9 cellular contexts compared by ENCODE assay signal in the genomic region with DNA sequence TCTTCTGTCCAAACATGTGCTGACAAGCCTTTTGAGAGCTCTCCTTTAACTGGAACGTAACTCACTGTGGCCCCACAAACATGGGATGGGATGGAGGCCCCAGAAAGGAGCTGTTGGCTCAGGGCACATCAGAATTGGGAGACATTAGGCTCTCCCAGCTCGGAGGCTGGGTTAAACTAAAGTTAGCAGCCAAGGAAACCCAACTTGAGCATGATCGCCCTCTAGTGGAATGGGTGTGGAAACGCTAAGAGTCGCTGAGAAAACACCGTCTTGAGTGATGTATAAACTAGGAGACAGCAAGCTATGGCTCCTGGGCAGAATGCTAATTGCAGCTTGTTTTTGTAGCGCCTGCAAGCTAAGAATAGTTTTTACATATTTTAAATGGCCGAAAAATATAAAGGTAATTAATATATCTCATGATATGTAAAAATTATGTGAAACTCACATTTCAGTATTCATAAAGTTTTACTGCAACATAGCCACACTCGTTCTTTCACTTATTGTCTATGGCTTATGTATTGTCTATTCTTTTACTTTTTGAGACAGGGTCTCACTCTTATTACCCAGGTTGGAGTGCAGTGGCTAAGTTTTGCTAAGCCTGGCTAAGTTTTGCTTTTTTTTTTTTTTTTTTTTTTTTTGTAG.
DNase-seq lines count a peak whose midpoint lies in the region; ATAC-seq, FAIRE-seq and TF ChIP-seq lines count a peak whose summit lies in the region.
"Had no signal": no experiment of that assay in that cellular context is flagged by ENCODE, and none has a peak within 500 bp of the region (broad histone marks: within the 10 kb centered on the region; RNA-seq: fewer than 3 reads in every experiment).

No MANE protein-coding gene starts in this region.

- no peaks in the 10 kb centered on the region for H3K36me3 Mint-ChIP-seq in T-helper 2 cell treated with Interferon-gamma antibody and Interleukin-4, amounts not matched to agents 5 μg/mL and 100 μg/mL, for 36 hours (ENCODE audit: low read depth)

- H3K27ac Mint-ChIP-seq in T-helper 2 cell treated with Interferon-gamma antibody and Interleukin-4, amounts not matched to agents 5 μg/mL and 100 μg/mL, for 36 hours, result no peak overlapping the region
- H3K27ac Mint-ChIP-seq: T-helper 1 cell treated with Interleukin-12 subunit alpha and Interleukin-12 subunit beta and Interleukin-4 antibody, amounts not matched to agents 30 μg/mL and 1 μg/mL, for 36 hours had no signal

- H3K27me3 ChIP-seq in bronchial epithelial cell (ENCODE audit: control insufficient read depth, insufficient read depth, low read length) (no peaks in the 10 kb centered on the region), kidney epithelial cell (ENCODE audit: control insufficient read depth, insufficient read depth, low read length) (no peaks in the 10 kb centered on the region)

- no peaks in the 10 kb centered on the region for H3K4me1 Mint-ChIP-seq in T-helper 2 cell treated with Interferon-gamma antibody and Interleukin-4, amounts not matched to agents 5 μg/mL and 100 μg/mL, for 36 hours (ENCODE audit: low read depth)

- peaks cover 1% of the 10 kb centered on the region for H3K36me3 ChIP-seq in bronchial epithelial cell (ENCODE audit: control insufficient read depth, insufficient read depth, low read length)
- H3K36me3 ChIP-seq in kidney epithelial cell (ENCODE audit: control insufficient read depth, insufficient read depth, low read length), result no peaks in the 10 kb centered on the region

- no peak overlapping the region for H3K4me3 Mint-ChIP-seq in T-helper 2 cell treated with Interferon-gamma antibody and Interleukin-4, amounts not matched to agents 5 μg/mL and 100 μg/mL, for 36 hours
- H3K4me3 Mint-ChIP-seq: T-helper 1 cell treated with Interleukin-12 subunit alpha and Interleukin-12 subunit beta and Interleukin-4 antibody, amounts not matched to agents 30 μg/mL and 1 μg/mL, for 36 hours had no signal

- FAIRE-seq in bronchial epithelial cell (lab: Jason Lieb, UNC), result no peak

- H3K27me3 Mint-ChIP-seq in T-helper 2 cell treated with Interferon-gamma antibody and Interleukin-4, amounts not matched to agents 5 μg/mL and 100 μg/mL, for 36 hours (ENCODE audit: low read depth), result no peaks in the 10 kb centered on the region

- ATAC-seq in GM21723 (IDR thresholded peaks at IDR 0.05; ENCODE audit: unreplicated experiment) (peak; percentile 72), GM21447 (IDR thresholded peaks at IDR 0.05; ENCODE audit: unreplicated experiment) (no peak)

- DNase-seq in CMK (ENCODE audit: low read depth) (peak; percentile 37), NCI-H187 treated with DMSO at 0.1 percent for 48 hours (lab: John Stamatoyannopoulos, UW) (peak; percentile 59), bronchial epithelial cell (ENCODE audit: low read depth) (peak; percentile 68), kidney epithelial cell (ENCODE audit: low read depth) (peak; percentile 45)
- peak; percentile 39 for DNase-seq in T-helper 2 cell treated with Interferon-gamma antibody and Interleukin-4, amounts not matched to agents 5 μg/mL and 100 μg/mL, for 36 hours (ENCODE audit: low spot score)
- DNase-seq in stimulated activated CD4-positive, alpha-beta T cell treated with anti-CD3 and anti-CD28 coated beads, Interleukin-4, amount 100 ng/mL, for 48 hours (ENCODE audit: low read depth in 2 of 2), result peak; percentile 19 to 26

- no peaks in the 10 kb centered on the region for H3K9me3 Mint-ChIP-seq in T-helper 2 cell treated with Interferon-gamma antibody and Interleukin-4, amounts not matched to agents 5 μg/mL and 100 μg/mL, for 36 hours
- H3K9me3 Mint-ChIP-seq: T-helper 1 cell treated with Interleukin-12 subunit alpha and Interleukin-12 subunit beta and Interleukin-4 antibody, amounts not matched to agents 30 μg/mL and 1 μg/mL, for 36 hours had no signal

- H3K4me3 ChIP-seq in bronchial epithelial cell (ENCODE audit: low read depth, low read length) (no peak overlapping the region), kidney epithelial cell (ENCODE audit: low read depth, low read length) (no peak overlapping the region)

- TF ChIP-seq CTCF in bronchial epithelial cell (IDR thresholded peaks at IDR 0.05; ENCODE audit: insufficient read depth, low read length, severe bottlenecking) (peak; percentile 83), kidney epithelial cell (IDR thresholded peaks at IDR 0.05; ENCODE audit: insufficient read depth, low read length, poor library complexity, severe bottlenecking) (peak; percentile 79)
